9 cellular contexts compared by ENCODE assay signal in the genomic region with DNA sequence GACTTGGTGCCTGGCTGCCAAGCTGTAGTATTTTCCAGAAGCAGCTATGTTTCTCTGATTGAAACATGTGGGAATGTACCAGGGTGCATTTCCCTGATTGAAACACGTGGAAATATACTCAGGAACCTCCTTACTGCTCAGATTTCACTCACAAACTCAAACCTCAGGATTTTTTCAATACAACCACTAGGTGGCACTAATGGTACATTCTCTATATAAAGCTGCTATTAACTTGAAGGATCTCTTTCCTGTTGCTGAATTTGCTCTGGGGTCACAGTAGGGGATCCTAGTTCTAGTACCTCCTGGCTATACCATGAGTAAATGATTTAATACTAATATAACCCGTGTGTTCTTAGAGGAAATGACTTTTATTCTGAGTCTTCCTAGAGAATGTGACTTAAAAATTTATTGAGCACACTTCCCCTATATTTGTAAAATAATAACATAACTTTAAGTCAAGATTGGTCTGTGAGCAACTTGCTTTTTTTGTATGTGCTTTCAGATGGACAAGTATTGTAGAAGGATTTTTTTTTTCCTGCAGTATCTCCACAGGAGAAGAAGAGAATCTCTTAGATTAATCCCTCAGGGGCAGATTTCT.
DNase-seq lines count a peak whose midpoint lies in the region; ATAC-seq and TF ChIP-seq lines count a peak whose summit lies in the region.
"Had no signal": no experiment of that assay in that cellular context is flagged by ENCODE, and none has a peak within 500 bp of the region (broad histone marks: within the 10 kb centered on the region; RNA-seq: fewer than 3 reads in every experiment).

No MANE protein-coding gene starts in this region.

- TF ChIP-seq CTCF in PC-3 (conservative IDR thresholded peaks at IDR 0.05; ENCODE audit: low read depth, low read length), result peak; percentile 86

- H4K20me1 ChIP-seq in PC-3 (ENCODE audit: low read length), result no peaks in the 10 kb centered on the region

- no peaks in the 10 kb centered on the region for H3K79me2 ChIP-seq in PC-3 (ENCODE audit: low read length)

- H3F3A ChIP-seq in PC-3 (ENCODE audit: low read length, unreplicated experiment), result no peaks in the 10 kb centered on the region

- H3K27me3 ChIP-seq in PC-3 (ENCODE audit: low read length), result 0 out of 2 replicates have a peak, but pooled peaks cover 5% of the 10 kb centered on the region

- intact Hi-C loops in PC-3 (cut with micrococcal nuclease), result loop anchor here (1.0 to 10.0 kb wide), 3 partner anchors 101 to 918 kb away; no protein-coding TSS in a partner anchor

- H3K9ac ChIP-seq in PC-3 (ENCODE audit: low read length), result no peak overlapping the region

- H3K36me3 ChIP-seq in PC-3 (ENCODE audit: low read depth, low read length), result no peaks in the 10 kb centered on the region

- H3K4me2 ChIP-seq in PC-3 (ENCODE audit: low read length), result no peak overlapping the region

- H2AFZ ChIP-seq in PC-3 (ENCODE audit: low read length), result 0 out of 2 replicates have a peak overlapping the region, but pooled peaks have one; percentile 4

- no peaks in the 10 kb centered on the region for H3K4me1 ChIP-seq in PC-3 (ENCODE audit: insufficient read depth, low read length)

- H3K9me2 ChIP-seq in PC-3 (replicated peaks; ENCODE audit: low read length), result no peaks in the 10 kb centered on the region

- no peak overlapping the region for H3K4me3 ChIP-seq in PC-3 (ENCODE audit: low read length)

- DNase-seq in CMK (ENCODE audit: low read depth), result peak; percentile 20
- peak; percentile 44 for DNase-seq in LHCN-M2 (ENCODE audit: low read depth)
- DNase-seq in PC-3, result peak; percentile 79
- DNase-seq in non-pigmented ciliary epithelial cell (ENCODE audit: low read depth), result peak; percentile 4
- no peak for DNase-seq in amygdala (lab: John Stamatoyannopoulos, UW)
- no peak for DNase-seq in activated CD4-positive, alpha-beta T cell treated with anti-CD3 and anti-CD28 coated beads for 48 hours

- no peak overlapping the region for H3K27ac ChIP-seq in PC-3 (ENCODE audit: low read length)

- POLR2A ChIA-PET in PC-3 (lab: Charles Lee; ENCODE audit: unreplicated experiment), result interaction anchor here (0.5 kb wide), 1 partner anchor 890 kb away, joined by 6 read pairs; no protein-coding TSS in a partner anchor

- ATAC-seq in GM19467 (IDR thresholded peaks at IDR 0.05; ENCODE audit: unreplicated experiment), result peak; percentile 73
- peak; percentile 84 for ATAC-seq in PC-3
- ATAC-seq in esophagus mucosa, result peak; percentile 56
- ATAC-seq: naive thymus-derived CD4-positive, alpha-beta T cell had no signal

- CTCF ChIA-PET in PC-3 (lab: Charles Lee), result interaction anchor here (0.6 to 1.2 kb wide), 4 partner anchors 29 to 1727 kb away, joined by 3 to 7 read pairs (median 3); no protein-coding TSS in a partner anchor

- 0 out of 2 replicates have a peak, but pooled peaks cover 3% of the 10 kb centered on the region for H3K9me3 ChIP-seq in PC-3 (ENCODE audit: low read length)

- BruUV-seq in PC-3 (replicated peaks; lab: Mats Ljungman, UMichigan), result no TSS peak

Comparison
In these comparisons a context has a peak if more than half of its experiments do, and no peak if none do; other contexts are left out.
1. DNase-seq: peak in CMK (single experiment), LHCN-M2 (single experiment), PC-3 (single experiment) and non-pigmented ciliary epithelial cell (single experiment); none in amygdala (0 of 56) and activated CD4-positive, alpha-beta T cell treated with anti-CD3 and anti-CD28 coated beads for 48 hours (single experiment).
2. Peak in every context shown above with its lines, with median percentiles within 50 percentile points of each other: ATAC-seq.